In the genomic region with DNA sequence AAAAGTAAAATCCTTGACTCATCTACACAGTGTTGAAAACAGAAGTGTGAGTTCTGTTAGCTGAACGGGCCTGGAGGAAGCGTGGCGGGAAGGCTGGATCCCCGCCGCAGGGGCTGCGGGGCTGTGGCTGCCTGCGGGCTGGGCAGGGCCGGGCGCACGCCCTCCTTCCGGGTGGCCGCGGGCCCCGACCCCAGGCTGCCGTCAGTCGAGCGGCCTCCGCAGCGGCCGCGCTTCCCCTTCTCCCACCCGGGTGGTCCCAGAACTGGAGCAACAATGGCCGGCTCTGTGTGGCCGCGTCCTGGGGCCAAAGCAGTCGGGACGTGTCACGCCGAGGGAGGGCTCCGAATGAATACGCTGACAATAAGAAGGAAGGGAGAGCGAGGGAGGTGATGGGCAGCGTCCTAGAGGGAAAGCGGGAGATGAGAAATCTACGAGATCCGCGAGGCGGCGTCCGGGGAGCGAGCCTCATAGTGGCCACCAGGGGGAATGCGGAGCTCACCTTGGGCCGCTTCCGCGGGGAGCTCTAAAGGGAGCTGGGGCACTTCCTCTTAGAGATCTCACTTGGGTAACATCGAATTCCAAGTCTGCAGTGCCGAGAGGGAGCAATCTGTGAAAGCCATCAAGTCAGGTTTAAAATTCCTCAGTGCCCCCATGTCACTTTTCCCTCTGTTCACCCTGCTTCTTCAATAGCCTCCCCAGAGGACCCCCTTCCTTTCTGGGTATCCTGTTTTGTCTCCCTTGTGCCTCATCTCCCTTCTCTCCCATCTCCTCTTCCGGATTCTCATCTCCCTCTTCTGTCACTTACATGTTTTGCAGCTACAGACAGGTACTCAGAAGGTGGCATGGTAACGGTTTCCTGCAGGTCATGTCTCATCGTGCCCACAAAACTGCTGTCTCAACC, we compare ENCODE assay signal across 8 cellular contexts.
DNase-seq lines count a peak whose midpoint lies in the region; TF ChIP-seq lines count a peak whose summit lies in the region.

No MANE protein-coding gene starts in this region.

- DNase-seq in EL (peak; percentile 88), H4 (ENCODE audit: low spot score) (peak; percentile 86), SIG-M5 treated with dmso at 0.1 percent for 504 hours (lab: John Stamatoyannopoulos, UW; ENCODE audit: unreplicated experiment) (peak; percentile 85), globus pallidus (ENCODE audit: low spot score) (peak; percentile 82), superior temporal gyrus (ENCODE audit: extremely low spot score) (peak; percentile 89)
- peak; percentile 74 for DNase-seq in activated naive CD4-positive, alpha-beta T cell treated with anti-CD3 and anti-CD28 coated beads, Interleukin-2, amount 10 ng/mL, durations not matched to agents 7 days and 5 days

- H3K4me3 ChIP-seq in neutrophil (ENCODE audit: low read depth in 1 of 2, low read length in 1 of 2) = peak overlapping the region; percentile 68 to 69

- H3K36me3 ChIP-seq in neutrophil = no peaks in the 10 kb centered on the region

- H3K4me1 ChIP-seq in neutrophil (ENCODE audit: control insufficient read depth in 1 of 2, insufficient read depth in 1 of 2, low read depth in 1 of 2, low read length in 1 of 2) = peaks cover 38 to 41% of the 10 kb centered on the region in 2 experiments

- H3K9me3 Mint-ChIP-seq in activated naive CD4-positive, alpha-beta T cell treated with anti-CD3 and anti-CD28 coated beads, Interleukin-2, amount 10 ng/mL, durations not matched to agents 7 days and 5 days = no peaks in the 10 kb centered on the region

- TF ChIP-seq CTCF in LNCAP (IDR thresholded peaks at IDR 0.05) (peak; percentile 61), neutrophil (IDR thresholded peaks at IDR 0.05) (peak; percentile 87)

- no peak overlapping the region for H3K27ac Mint-ChIP-seq in activated naive CD4-positive, alpha-beta T cell treated with anti-CD3 and anti-CD28 coated beads, Interleukin-2, amount 10 ng/mL, durations not matched to agents 7 days and 5 days

- H3K27me3 Mint-ChIP-seq in activated naive CD4-positive, alpha-beta T cell treated with anti-CD3 and anti-CD28 coated beads, Interleukin-2, amount 10 ng/mL, durations not matched to agents 7 days and 5 days = peaks cover 46% of the 10 kb centered on the region

- CTCF ChIA-PET in activated naive CD4-positive, alpha-beta T cell treated with anti-CD3 and anti-CD28 coated beads, Interleukin-2, amount 10 ng/mL, durations not matched to agents 7 days and 5 days (lab: Charles Lee) = interaction anchor here (0.6 to 2.3 kb wide), 13 partner anchors 10 to 608 kb away, joined by 3 to 13 read pairs (median 3); a partner anchor contains a TSS

- no peaks in the 10 kb centered on the region for H3K36me3 Mint-ChIP-seq in activated naive CD4-positive, alpha-beta T cell treated with anti-CD3 and anti-CD28 coated beads, Interleukin-2, amount 10 ng/mL, durations not matched to agents 7 days and 5 days

- H3K9me3 ChIP-seq in neutrophil = no peaks in the 10 kb centered on the region

- H3K4me3 Mint-ChIP-seq in activated naive CD4-positive, alpha-beta T cell treated with anti-CD3 and anti-CD28 coated beads, Interleukin-2, amount 10 ng/mL, durations not matched to agents 7 days and 5 days = peak overlapping the region; percentile 77

- peak overlapping the region; percentile 39 for H3K27ac ChIP-seq in neutrophil

- H3K4me1 Mint-ChIP-seq in activated naive CD4-positive, alpha-beta T cell treated with anti-CD3 and anti-CD28 coated beads, Interleukin-2, amount 10 ng/mL, durations not matched to agents 7 days and 5 days = peaks cover 10% of the 10 kb centered on the region

- H3K27me3 ChIP-seq in neutrophil = no peaks in the 10 kb centered on the region

Comparison
In these comparisons a context has a peak if more than half of its experiments do, and no peak if none do; other contexts are left out.
1. Peak in every context shown above with its lines: DNase-seq, H3K4me3 ChIP-seq and H3K27ac ChIP-seq.